Comparison of ENCODE assay signal across 8 cellular contexts in genomic region chr2:109644571-109645275, GRCh38. TPM values are rescaled to one million over a fixed set of nuclear protein-coding genes. Genes with fewer than 3 reads are reported as not detected.
A peak's percentile ranks its signal among the peaks of the same experiment; 100 is the strongest.
DNase-seq lines count a peak whose midpoint lies in the region; ATAC-seq lines count a peak whose summit lies in the region.

No MANE protein-coding gene starts in this region.

- peak overlapping the region; percentile 94 for H2AK5ac ChIP-seq in trophoblast cell (ENCODE audit: low read length)

- H2BK120ac ChIP-seq in trophoblast cell (ENCODE audit: insufficient read depth, low read length, poor library complexity) = peak overlapping the region; percentile 97

- WGBS in trophoblast cell (ENCODE audit: extremely low coverage, insufficient coverage, insufficient read length) = no CpG with 5 or more reads among the region's 12 CpGs

- H3K18ac ChIP-seq in trophoblast cell (ENCODE audit: low read length) = peak overlapping the region; percentile 57

- peak overlapping the region; percentile 83 for H4K8ac ChIP-seq in trophoblast cell (ENCODE audit: low read depth, low read length)

- peaks cover 7% of the 10 kb centered on the region for H3K79me2 ChIP-seq in trophoblast cell (ENCODE audit: control insufficient read depth, insufficient read depth, low read length, poor library complexity)

- H3K9me3 ChIP-seq in NT2/D1 (ENCODE audit: insufficient read depth, low read length) (no peaks in the 10 kb centered on the region), trophoblast cell (ENCODE audit: insufficient read depth, low read depth, low read length) (no peaks in the 10 kb centered on the region)

- DNase-seq in DMS153 treated with DMSO at 0.1 percent for 48 hours (lab: John Stamatoyannopoulos, UW; ENCODE audit: unreplicated experiment) (peak; percentile 36), NT2/D1 (ENCODE audit: low read depth, low spot score) (peak; percentile 43), Right ventricle myocardium superior (peak; percentile 50), trophoblast cell (peak; percentile 81 to 84), AG08395 (ENCODE audit: low spot score) (no peak)
- DNase-seq in stimulated activated CD4-positive, alpha-beta T cell treated with anti-CD3 and anti-CD28 coated beads, Interleukin-2, amount 100 ng/mL, for 24 hours = no peak
- no peak for DNase-seq in effector CD8-positive, alpha-beta T cell (lab: John Stamatoyannopoulos, UW)

- peak overlapping the region; percentile 98 for H2BK5ac ChIP-seq in trophoblast cell (ENCODE audit: low read depth, low read length, poor library complexity)

- peak overlapping the region; percentile 96 for H2BK12ac ChIP-seq in trophoblast cell (ENCODE audit: low read length)

- intact Hi-C loops in Right ventricle myocardium superior (cut with DNase I) = no loop called here

- H3K14ac ChIP-seq in trophoblast cell (ENCODE audit: low read length) = peak overlapping the region; percentile 95

- peak overlapping the region; percentile 40 for H4K12ac ChIP-seq in trophoblast cell (ENCODE audit: low read depth, low read length)

- H3K36me3 ChIP-seq in NT2/D1 (ENCODE audit: insufficient read depth, insufficient read length, low read length) (no peaks in the 10 kb centered on the region), trophoblast cell (ENCODE audit: control insufficient read depth in 1 of 2, insufficient read depth in 2 of 2, low read length in 2 of 2) (no peaks in the 10 kb centered on the region)

- peaks cover 38% of the 10 kb centered on the region for H3K79me1 ChIP-seq in trophoblast cell (ENCODE audit: low read length)

- no peaks in the 10 kb centered on the region for H3K27me3 ChIP-seq in NT2/D1 (ENCODE audit: insufficient read depth, insufficient read length)
- H3K27me3 ChIP-seq in trophoblast cell (ENCODE audit: insufficient read depth, low read length) = no peaks in the 10 kb centered on the region

- H3K9ac ChIP-seq in NT2/D1 (ENCODE audit: insufficient read length, low read depth) (peak overlapping the region; percentile 44), trophoblast cell (ENCODE audit: low read length) (peak overlapping the region; percentile 89)

- peak overlapping the region; percentile 59 for H3K4me2 ChIP-seq in trophoblast cell (ENCODE audit: low read length)

- H3K4me1 ChIP-seq in NT2/D1 (ENCODE audit: insufficient read depth, insufficient read length) (peaks cover 4% of the 10 kb centered on the region), trophoblast cell (ENCODE audit: control insufficient read depth in 1 of 2, insufficient read depth in 2 of 2, low read length in 2 of 2) (peaks cover 22 to 24% of the 10 kb centered on the region in 2 experiments)

- ATAC-seq in Right ventricle myocardium superior (ENCODE audit: poor library complexity) (peak; percentile 89), HG03521 (IDR thresholded peaks at IDR 0.05; ENCODE audit: unreplicated experiment) (no peak)

- H4K91ac ChIP-seq in trophoblast cell (ENCODE audit: low read depth, low read length) = peak overlapping the region; percentile 100

- H3K23ac ChIP-seq in trophoblast cell (ENCODE audit: low read length) = peak overlapping the region; percentile 88

- peak overlapping the region; percentile 100 for H3K27ac ChIP-seq in trophoblast cell (ENCODE audit: low read depth, low read length)

- no peak overlapping the region for H2AFZ ChIP-seq in trophoblast cell (ENCODE audit: insufficient read depth, low read length, poor library complexity)

- H3K4ac ChIP-seq in trophoblast cell (ENCODE audit: low read depth, low read length) = peak overlapping the region; percentile 97

- peak overlapping the region; percentile 1 for H3K4me3 ChIP-seq in NT2/D1 (ENCODE audit: insufficient read length, low read depth)
- no peak overlapping the region for H3K4me3 ChIP-seq in trophoblast cell (ENCODE audit: low read depth, low read length)

RNA-seq across cellular contexts. Expression of gene SOWAHC, which starts 30.6 kb away (rescaled TPM):
- 2.7 TPM for total RNA-seq in Right ventricle myocardium superior
- 28.1 and 29.3 TPM in 2 replicates for polyA plus RNA-seq in trophoblast cell (2013)

RNA-seq across cellular contexts. Expression of gene SEPTIN10, which starts 31.0 kb away (rescaled TPM):
- total RNA-seq in Right ventricle myocardium superior = 49.3 TPM
- 109 and 116 TPM in 2 replicates for polyA plus RNA-seq in trophoblast cell (2013)

Comparison
In these comparisons a context has a peak if more than half of its experiments do, and no peak if none do; other contexts are left out.
1. DNase-seq: peak in DMS153 treated with DMSO at 0.1 percent for 48 hours (single experiment), NT2/D1 (single experiment), Right ventricle myocardium superior (single experiment) and trophoblast cell (2 of 2); none in stimulated activated CD4-positive, alpha-beta T cell treated with anti-CD3 and anti-CD28 coated beads, Interleukin-2, amount 100 ng/mL, for 24 hours (0 of 2), AG08395 (single experiment) and effector CD8-positive, alpha-beta T cell (single experiment).